8 cellular contexts compared by ENCODE assay signal in genomic region chr1:183842817-183843187, GRCh38. TPM values are rescaled to one million over a fixed set of nuclear protein-coding genes. Genes with fewer than 3 reads are reported as not detected.
DNase-seq lines count a peak whose midpoint lies in the region; ATAC-seq, FAIRE-seq and TF ChIP-seq lines count a peak whose summit lies in the region.

No MANE protein-coding gene starts in this region.

- 58 to 83% methylated on average over 1 of the region's 1 CpG for WGBS in transverse colon (ENCODE audit: low coverage in 1 of 2), 2 donors

- H3K4me3 Mint-ChIP-seq in activated naive CD4-positive, alpha-beta T cell treated with anti-CD3 and anti-CD28 coated beads, Interleukin-2, amount 10 ng/mL, durations not matched to agents 7 days and 5 days, result peak overlapping the region; percentile 42

- peak overlapping the region; percentile 57 to 73 (median 64) for H3K27ac ChIP-seq in transverse colon

- H3K36me3 Mint-ChIP-seq in activated naive CD4-positive, alpha-beta T cell treated with anti-CD3 and anti-CD28 coated beads, Interleukin-2, amount 10 ng/mL, durations not matched to agents 7 days and 5 days, result peaks cover 2% of the 10 kb centered on the region

- DNase-seq in activated naive CD4-positive, alpha-beta T cell treated with anti-CD3 and anti-CD28 coated beads, Interleukin-2, amount 10 ng/mL, durations not matched to agents 7 days and 5 days, result no peak
- DNase-seq in activated naive CD4-positive, alpha-beta T cell treated with anti-CD3 and anti-CD28 coated beads, Interleukin-2, amount 50 U/mL, for 16 hours, result no peak
- no peak for DNase-seq in choroid plexus epithelial cell (ENCODE audit: low read depth)
- no peak for DNase-seq in transverse colon
- no peak for DNase-seq in GM12891 (ENCODE audit: insufficient read length, low spot score)
- DNase-seq in COLO829 (ENCODE audit: low spot score), result no peak
- DNase-seq in cerebellum (ENCODE audit: low spot score), result no peak

- H3K9me3 Mint-ChIP-seq in activated naive CD4-positive, alpha-beta T cell treated with anti-CD3 and anti-CD28 coated beads, Interleukin-2, amount 10 ng/mL, durations not matched to agents 7 days and 5 days, result no peaks in the 10 kb centered on the region

- TF ChIP-seq CTCF in choroid plexus epithelial cell (conservative IDR thresholded peaks at IDR 0.05; ENCODE audit: low read depth, low read length) (no peak), transverse colon (IDR thresholded peaks at IDR 0.05) (no peak)

- H3K36me3 ChIP-seq in transverse colon, result no peaks in the 10 kb centered on the region

- intact Hi-C loops in transverse colon (cut with DNase I; ENCODE audit: low total_unique reads), result no loop called here

- peaks cover 0 to 22% (median 3%) of the 10 kb centered on the region in 4 donors for H3K4me1 ChIP-seq in transverse colon

- peaks cover 39% of the 10 kb centered on the region for H3K4me1 Mint-ChIP-seq in activated naive CD4-positive, alpha-beta T cell treated with anti-CD3 and anti-CD28 coated beads, Interleukin-2, amount 10 ng/mL, durations not matched to agents 7 days and 5 days

- peak overlapping the region; percentile 89 for H3K27ac Mint-ChIP-seq in activated naive CD4-positive, alpha-beta T cell treated with anti-CD3 and anti-CD28 coated beads, Interleukin-2, amount 10 ng/mL, durations not matched to agents 7 days and 5 days

- CTCF ChIA-PET in activated naive CD4-positive, alpha-beta T cell treated with anti-CD3 and anti-CD28 coated beads, Interleukin-2, amount 10 ng/mL, durations not matched to agents 7 days and 5 days (lab: Charles Lee), result interaction anchor here (1.0 to 2.1 kb wide), 3 partner anchors 10 to 158 kb away, joined by 4 to 8 read pairs (median 7); no protein-coding TSS in a partner anchor

- H3K4me3 ChIP-seq in choroid plexus epithelial cell (ENCODE audit: low read depth, low read length) (peak overlapping the region; percentile 8), transverse colon (no peak overlapping the region)

- no peaks in the 10 kb centered on the region for H3K27me3 Mint-ChIP-seq in activated naive CD4-positive, alpha-beta T cell treated with anti-CD3 and anti-CD28 coated beads, Interleukin-2, amount 10 ng/mL, durations not matched to agents 7 days and 5 days

- no peaks in the 10 kb centered on the region for H3K27me3 ChIP-seq in transverse colon

- TF ChIP-seq POLR2A in transverse colon (IDR thresholded peaks at IDR 0.05), result no peak
- TF ChIP-seq POLR2A in GM12891 (IDR thresholded peaks at IDR 0.05; ENCODE audit: low read depth, low read length), result no peak

- in situ Hi-C loops in transverse colon (cut with MboI; ENCODE audit: low pct_ligation_motif_present in 1 of 4, low pct_unique_long_range_greater_than_20kb in 1 of 4, low sequenced_read_pairs in 3 of 4), result no loop called here

- no peak for FAIRE-seq in GM12891 (lab: Jason Lieb, UNC)

- no peak for TF ChIP-seq EP300 in transverse colon (IDR thresholded peaks at IDR 0.05; ENCODE audit: low read depth)

- no peaks in the 10 kb centered on the region for H3K9me3 ChIP-seq in transverse colon

- ATAC-seq in HG03097 (IDR thresholded peaks at IDR 0.05; ENCODE audit: low FRiP score, unreplicated experiment), result peak; percentile 39

TF ChIP-seq in GM12891, 5 proteins besides CTCF, POLR2A, EP300 and RAD21:
- no peak for TF ChIP-seq POLR2AphosphoS5 (IDR thresholded peaks at IDR 0.05; ENCODE audit: low read depth, low read length)
- TF ChIP-seq TAF1 (IDR thresholded peaks at IDR 0.05; ENCODE audit: low read depth, low read length), result no peak
- no peak for TF ChIP-seq POU2F2 (IDR thresholded peaks at IDR 0.05; ENCODE audit: low read depth, low read length)
- no peak for TF ChIP-seq PAX5 (IDR thresholded peaks at IDR 0.05; ENCODE audit: insufficient read depth, low read length, severe bottlenecking)
- no peak for TF ChIP-seq SPI1 (IDR thresholded peaks at IDR 0.05; ENCODE audit: low read depth, low read length)

RNA-seq across cellular contexts. Expression of gene RGL1, which starts 37.9 kb away (rescaled TPM):
- total RNA-seq in transverse colon (10 to 100 TPM; 12.1 to 13.8 (median 13.0) TPM), cerebellum (27.2 TPM)
- 6.6 TPM for polyA plus RNA-seq in GM12891 (2012; ENCODE audit: low read depth, missing spikeins)
